8 cellular contexts compared by ENCODE assay signal in genomic region chr3:9951962-9952805, GRCh38. TPM values are rescaled to one million over a fixed set of nuclear protein-coding genes. Genes with fewer than 3 reads are reported as not detected.
DNase-seq lines count a peak whose midpoint lies in the region; ATAC-seq and TF ChIP-seq lines count a peak whose summit lies in the region.

Gene PRRT3 (minus strand): TSS chr3:9952408. CDS start chr3:9950115, 2,293 bp downstream.

- in situ Hi-C loops in G401 (cut with HindIII; ENCODE audit: low sequenced_read_pairs) = no loop called here

- peak within 1 kb of the TSS; percentile 69 for H3K27ac ChIP-seq in cingulate gyrus (ENCODE audit: low read depth, low read length)
- H3K27ac ChIP-seq in lung (ENCODE audit: low read depth in 1 of 2, low read length in 1 of 2) = no peak within 1 kb of the TSS

- H3K9me3 Mint-ChIP-seq in stimulated activated naive B cell treated with anti-CD40 and anti-IgM and Interleukin-4, amounts not matched to agents 10 μg/mL and 1 μg/mL and 100 μg/mL, for 72 hours = no peaks in the 10 kb centered on the region

- ATAC-seq in GM21390 (IDR thresholded peaks at IDR 0.05; ENCODE audit: unreplicated experiment) (peak; percentile 67), lung (ENCODE audit: insufficient read depth, low FRiP score) (peak; percentile 77)
- ATAC-seq in stimulated activated naive B cell treated with anti-CD40 and anti-IgM and Interleukin-4, amounts not matched to agents 10 μg/mL and 1 μg/mL and 100 μg/mL, for 72 hours (replicated peaks) = peak; percentile 89 to 90

- H3K4me3 Mint-ChIP-seq in stimulated activated naive B cell treated with anti-CD40 and anti-IgM and Interleukin-4, amounts not matched to agents 10 μg/mL and 1 μg/mL and 100 μg/mL, for 72 hours = peak within 1 kb of the TSS; percentile 91 to 92

- WGBS in lung, 2 donors = 3 to 5% methylated on average over 31 to 52 of the region's 52 CpGs

- no peaks in the 10 kb centered on the region for H3K27me3 ChIP-seq in lung (ENCODE audit: control insufficient read depth, insufficient read depth)

- no peak for TF ChIP-seq CTCF in lung (IDR thresholded peaks at IDR 0.05; ENCODE audit: control extremely low read depth, extremely low read depth)

- peaks cover 14 to 17% of the 10 kb centered on the region in 2 donors for H3K4me1 Mint-ChIP-seq in stimulated activated naive B cell treated with anti-CD40 and anti-IgM and Interleukin-4, amounts not matched to agents 10 μg/mL and 1 μg/mL and 100 μg/mL, for 72 hours

- H3K27me3 Mint-ChIP-seq in stimulated activated naive B cell treated with anti-CD40 and anti-IgM and Interleukin-4, amounts not matched to agents 10 μg/mL and 1 μg/mL and 100 μg/mL, for 72 hours = no peaks in the 10 kb centered on the region

- peak; percentile 68 for DNase-seq in G401 (ENCODE audit: low spot score)
- peak; percentile 32 for DNase-seq in Jurkat, Clone E6-1 (ENCODE audit: low read depth, low spot score)
- DNase-seq in activated CD4-positive, CD25-positive, alpha-beta regulatory T cell (lab: John Stamatoyannopoulos, UW) = peak; percentile 24 to 41 (median 36)
- no peak for DNase-seq in lung (ENCODE audit: low spot score)
- peak; percentile 57 for DNase-seq in stimulated activated naive B cell treated with anti-CD40 and anti-IgM and Interleukin-4, amounts not matched to agents 10 μg/mL and 1 μg/mL and 100 μg/mL, for 72 hours
- no peak for DNase-seq in 8988T

- H3K4me3 ChIP-seq in Jurkat, Clone E6-1 (ENCODE audit: low read length) = peak within 1 kb of the TSS; percentile 64
- peak within 1 kb of the TSS; percentile 51 for H3K4me3 ChIP-seq in lung

- no peaks in the 10 kb centered on the region for H3K36me3 ChIP-seq in lung (ENCODE audit: control insufficient read depth in 2 of 2, insufficient read depth in 2 of 2, low read length in 2 of 2)

- H3K9me3 ChIP-seq in lung (ENCODE audit: control insufficient read depth in 2 of 2, insufficient read depth in 1 of 2, low read length in 1 of 2) = no peaks in the 10 kb centered on the region

- H3K27ac Mint-ChIP-seq in stimulated activated naive B cell treated with anti-CD40 and anti-IgM and Interleukin-4, amounts not matched to agents 10 μg/mL and 1 μg/mL and 100 μg/mL, for 72 hours = peak within 1 kb of the TSS; percentile 87

- H3K36me3 Mint-ChIP-seq in stimulated activated naive B cell treated with anti-CD40 and anti-IgM and Interleukin-4, amounts not matched to agents 10 μg/mL and 1 μg/mL and 100 μg/mL, for 72 hours = peaks cover 0 to 14% of the 10 kb centered on the region in 2 donors

- H3K4me1 ChIP-seq in lung (ENCODE audit: control insufficient read depth in 2 of 2, insufficient read depth in 2 of 2, low read length in 2 of 2) = peaks cover 0 to 19% of the 10 kb centered on the region in 2 donors

RNA-seq across cellular contexts. Expression of gene PRRT3, which starts in this region (rescaled TPM):
- total RNA-seq in G401 (2014; rRNA removed; shearing (Covaris generic)) = 8.6 and 11.5 TPM in 2 replicates
- polyA plus RNA-seq in Jurkat, Clone E6-1 (2012; ENCODE audit: insufficient read depth, insufficient read length) = 3.0 TPM
- 1 to 10 TPM; 2.1 to 5.2 TPM for total RNA-seq in lung
- polyA plus RNA-seq in lung = 1 to 10 TPM; 1.1 to 1.5 TPM

Comparison
In these comparisons a context has a peak if more than half of its experiments do, and no peak if none do; other contexts are left out.
1. DNase-seq: peak in G401 (single experiment), Jurkat, Clone E6-1 (single experiment), activated CD4-positive, CD25-positive, alpha-beta regulatory T cell (4 of 4) and stimulated activated naive B cell treated with anti-CD40 and anti-IgM and Interleukin-4, amounts not matched to agents 10 μg/mL and 1 μg/mL and 100 μg/mL, for 72 hours (single experiment); none in lung (single experiment) and 8988T (single experiment).
2. Peak in every context shown above with its lines, with median percentiles within 50 percentile points of each other: ATAC-seq.